ENCODE assay signal across 8 cellular contexts in genomic region chr12:46266382-46266791, GRCh38. TPM values are rescaled to one million over a fixed set of nuclear protein-coding genes. Genes with fewer than 3 reads are reported as not detected.
A peak's percentile ranks its signal among the peaks of the same experiment; 100 is the strongest.
DNase-seq lines count a peak whose midpoint lies in the region; ATAC-seq and TF ChIP-seq lines count a peak whose summit lies in the region.

No MANE protein-coding gene starts in this region.

- TF ChIP-seq CTCF in WERI-Rb-1 (IDR thresholded peaks at IDR 0.05; ENCODE audit: low read depth, low read length) (no peak), mesothelial cell of epicardium (IDR thresholded peaks at IDR 0.05; ENCODE audit: unreplicated experiment) (no peak)

- H3K27me3 ChIP-seq in WERI-Rb-1 (ENCODE audit: insufficient read depth, low read depth, severe bottlenecking), result no peaks in the 10 kb centered on the region
- H3K27me3 ChIP-seq in skeletal muscle satellite cell (ENCODE audit: control insufficient read depth, insufficient read depth, low read length), result no peaks in the 10 kb centered on the region

- H3K9me3 ChIP-seq in KOPT-K1 (ENCODE audit: insufficient read depth, low read length, poor library complexity, severe bottlenecking), result no peaks in the 10 kb centered on the region
- H3K9me3 ChIP-seq in WERI-Rb-1 (ENCODE audit: severe bottlenecking), result no peaks in the 10 kb centered on the region
- no peaks in the 10 kb centered on the region for H3K9me3 ChIP-seq in skeletal muscle satellite cell (replicated peaks; ENCODE audit: low read length)

- H3K4me1 Mint-ChIP-seq in mesothelial cell of epicardium, result peaks cover 22% of the 10 kb centered on the region

- H3K4me1 ChIP-seq in skeletal muscle satellite cell (ENCODE audit: control insufficient read depth, insufficient read depth, low read length), result peaks cover 40% of the 10 kb centered on the region

- H3K4me3 Mint-ChIP-seq in mesothelial cell of epicardium, result no peak overlapping the region

- DNase-seq in DMS114 treated with DMSO at 0.1 percent for 48 hours (lab: John Stamatoyannopoulos, UW; ENCODE audit: unreplicated experiment), result peak; percentile 63
- peak; percentile 17 for DNase-seq in WERI-Rb-1
- DNase-seq in fibroblast of gingiva (ENCODE audit: low read depth), result peak; percentile 64
- no peak for DNase-seq in posterior vena cava (ENCODE audit: low spot score)
- no peak for DNase-seq in mesothelial cell of epicardium (ENCODE audit: low spot score in 2 of 2, unreplicated experiment in 2 of 2)

- H3K4me3 ChIP-seq in WERI-Rb-1 (ENCODE audit: low read depth, low read length) (peak overlapping the region; percentile 89), skeletal muscle satellite cell (ENCODE audit: low read length) (peak overlapping the region; percentile 95)

- intact Hi-C loops in posterior vena cava (cut with DNase I), result loop anchor here in 1 of 2 donors (5.0 to 10.0 kb wide), 2 partner anchors 62 to 106 kb away; partner anchors contain the start of gene SLC38A2

- H3K36me3 Mint-ChIP-seq in mesothelial cell of epicardium, result no peaks in the 10 kb centered on the region

- no peak for ATAC-seq in HG03469 (IDR thresholded peaks at IDR 0.05; ENCODE audit: unreplicated experiment)

- no peak overlapping the region for H3K27ac Mint-ChIP-seq in mesothelial cell of epicardium

- no peaks in the 10 kb centered on the region for H3K9me3 Mint-ChIP-seq in mesothelial cell of epicardium

- peaks cover 14% of the 10 kb centered on the region for H3K36me3 ChIP-seq in KOPT-K1 (ENCODE audit: insufficient read depth, low read length)
- peaks cover 6% of the 10 kb centered on the region for H3K36me3 ChIP-seq in WERI-Rb-1
- H3K36me3 ChIP-seq in skeletal muscle satellite cell (ENCODE audit: insufficient read depth, low read length), result no peaks in the 10 kb centered on the region

- H3K27me3 Mint-ChIP-seq in mesothelial cell of epicardium (ENCODE audit: low read depth), result no peaks in the 10 kb centered on the region

- peak overlapping the region; percentile 95 for H3K9ac ChIP-seq in skeletal muscle satellite cell (ENCODE audit: low read depth, low read length)

- H3K4me2 ChIP-seq in skeletal muscle satellite cell (ENCODE audit: low read length), result peak overlapping the region; percentile 85

- H3K27ac ChIP-seq in KOPT-K1 (ENCODE audit: low read depth, low read length, poor library complexity, severe bottlenecking) (peak overlapping the region; percentile 98), WERI-Rb-1 (peak overlapping the region; percentile 86)

RNA-seq across cellular contexts. Expression of gene SLC38A1, which starts 2.5 kb away (rescaled TPM):
- total RNA-seq in skeletal muscle satellite cell (2012; rRNA removed), result 30.6 and 65.1 TPM in 2 replicates
- total RNA-seq in posterior vena cava, result 10 to 100 TPM; 74.4 to 88.0 TPM
- 114 to 116 TPM (median 114 TPM) in 3 replicates for total RNA-seq in mesothelial cell of epicardium

Comparison
In these comparisons a context has a peak if more than half of its experiments do, and no peak if none do; other contexts are left out.
1. DNase-seq: peak in DMS114 treated with DMSO at 0.1 percent for 48 hours (single experiment), WERI-Rb-1 (single experiment) and fibroblast of gingiva (single experiment); none in posterior vena cava (single experiment) and mesothelial cell of epicardium (0 of 2).